Comparison of ENCODE assay signal across 9 cellular contexts in the genomic region with DNA sequence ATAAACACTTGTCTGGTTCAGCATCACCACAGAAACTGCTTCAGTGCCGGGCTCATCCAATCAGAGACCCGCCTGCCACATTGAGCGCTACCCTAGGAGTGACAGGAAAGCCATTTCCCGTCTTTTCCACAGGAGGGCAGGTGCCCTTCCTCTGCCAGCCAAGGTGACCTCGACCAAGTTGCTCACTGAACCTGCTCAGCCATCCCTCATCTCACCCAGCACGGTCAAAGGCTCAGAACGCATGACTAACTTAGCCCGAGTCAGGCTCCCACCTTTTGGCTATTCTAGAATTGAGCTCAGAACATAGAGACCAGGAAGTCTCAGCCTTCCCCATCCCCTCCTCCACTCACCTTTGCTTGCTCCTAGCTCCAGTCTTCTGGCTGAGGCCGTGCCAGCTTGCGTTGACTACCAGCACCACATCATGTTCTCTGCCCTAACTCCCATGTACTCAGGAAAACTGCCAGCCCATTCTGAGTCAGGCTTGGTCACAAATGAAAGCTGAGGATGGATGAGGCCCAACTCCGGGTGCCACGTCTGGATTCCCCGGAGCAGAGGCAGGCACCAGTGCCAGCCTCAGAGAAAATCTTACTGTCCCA. TPM values are rescaled to one million over a fixed set of nuclear protein-coding genes. Genes with fewer than 3 reads are reported as not detected.
A peak's percentile ranks its signal among the peaks of the same experiment; 100 is the strongest.
DNase-seq lines count a peak whose midpoint lies in the region; ATAC-seq, FAIRE-seq and TF ChIP-seq lines count a peak whose summit lies in the region.
"Had no signal": no experiment of that assay in that cellular context is flagged by ENCODE, and none has a peak within 500 bp of the region (broad histone marks: within the 10 kb centered on the region; RNA-seq: fewer than 3 reads in every experiment).

No MANE protein-coding gene starts in this region.

- no peak overlapping the region for H3K4me2 ChIP-seq in H9 (ENCODE audit: insufficient read depth, insufficient read length, low read length)

- H3K79me2 ChIP-seq in ACC112 (ENCODE audit: control insufficient read depth, insufficient read depth, low read length, unreplicated experiment), result no peaks in the 10 kb centered on the region
- H3K79me2 ChIP-seq in H9 (ENCODE audit: insufficient read depth, low read length), result no peaks in the 10 kb centered on the region

- no peak overlapping the region for H2BK5ac ChIP-seq in H9 (ENCODE audit: insufficient read length, low read length)

- no peak overlapping the region for H3K4ac ChIP-seq in H9 (ENCODE audit: low read depth, low read length)

- H3K23ac ChIP-seq in H9 (ENCODE audit: insufficient read length, low read depth, low read length), result no peak overlapping the region

- H3K4me3 Mint-ChIP-seq in H9, result peak overlapping the region in 1 of 2 experiments; percentile 34; a peak in 1 of 5 replicates
- H3K4me3 Mint-ChIP-seq in activated CD8-positive, alpha-beta T cell treated with anti-CD3 and anti-CD28 coated beads for 36 hours, result no peak overlapping the region

- no peak overlapping the region for H2BK20ac ChIP-seq in H9 (ENCODE audit: low read depth, low read length, poor library complexity, severe bottlenecking)

- TF ChIP-seq CTCF in H9 (conservative IDR thresholded peaks at IDR 0.05), result peak; percentile 36; the same call in 1 of the 3 replicates
- no peak for TF ChIP-seq CTCF in activated CD8-positive, alpha-beta T cell treated with anti-CD3 and anti-CD28 coated beads for 36 hours (IDR thresholded peaks at IDR 0.05)

- no peak overlapping the region for H2BK120ac ChIP-seq in H9 (ENCODE audit: low read depth, low read length, poor library complexity, severe bottlenecking)

- H2BK15ac ChIP-seq in H9 (ENCODE audit: low read depth, low read length), result no peak overlapping the region

- peaks cover 6 to 15% (median 7%) of the 10 kb centered on the region in 3 experiments; a peak in 6 of 7 replicates for H3K36me3 Mint-ChIP-seq in H9 (ENCODE audit: insufficient read depth in 1 of 3, low read depth in 3 of 3)
- peaks cover 10% of the 10 kb centered on the region for H3K36me3 Mint-ChIP-seq in activated CD8-positive, alpha-beta T cell treated with anti-CD3 and anti-CD28 coated beads for 36 hours (ENCODE audit: low read depth)

- ATAC-seq in activated CD8-positive, alpha-beta T cell treated with anti-CD3 and anti-CD28 coated beads for 36 hours, result peak; percentile 41
- ATAC-seq in GM19397 (IDR thresholded peaks at IDR 0.05; ENCODE audit: unreplicated experiment), result no peak

- no peak overlapping the region for H3T11ph ChIP-seq in H9 (ENCODE audit: low read length)

- H3K9me3 Mint-ChIP-seq in H9, result no peaks in the 10 kb centered on the region
- no peaks in the 10 kb centered on the region for H3K9me3 Mint-ChIP-seq in activated CD8-positive, alpha-beta T cell treated with anti-CD3 and anti-CD28 coated beads for 36 hours

- no peak overlapping the region for H3K18ac ChIP-seq in H9 (ENCODE audit: insufficient read length, low read depth, low read length)

- no peaks in the 10 kb centered on the region for H4K20me1 ChIP-seq in H9 (ENCODE audit: control insufficient read depth, insufficient read depth, insufficient read length)

- peaks cover 13% of the 10 kb centered on the region for H3K27me3 Mint-ChIP-seq in H9 (ENCODE audit: low read depth)
- H3K27me3 Mint-ChIP-seq in activated CD8-positive, alpha-beta T cell treated with anti-CD3 and anti-CD28 coated beads for 36 hours, result no peaks in the 10 kb centered on the region

- peaks cover 7% of the 10 kb centered on the region for H3K23me2 ChIP-seq in H9 (ENCODE audit: insufficient read length, low read depth, low read length, poor library complexity, severe bottlenecking)

- H3K36me3 ChIP-seq in ACC112 (ENCODE audit: insufficient read depth, low read length), result peaks cover 4% of the 10 kb centered on the region

- peaks cover 14% of the 10 kb centered on the region in 2 experiments for H3K4me1 Mint-ChIP-seq in H9
- H3K4me1 Mint-ChIP-seq in activated CD8-positive, alpha-beta T cell treated with anti-CD3 and anti-CD28 coated beads for 36 hours (ENCODE audit: low read depth), result peaks cover 8% of the 10 kb centered on the region

- H2AFZ ChIP-seq in ACC112 (ENCODE audit: low read length, unreplicated experiment) (peak overlapping the region; percentile 64), H9 (ENCODE audit: low read length) (no peak overlapping the region)

- DNase-seq in H9 (peak; percentile 83), iPS-NIHi7 (ENCODE audit: extremely low spot score) (peak; percentile 51), NCI-H446 treated with DMSO at 0.1 percent for 48 hours (lab: John Stamatoyannopoulos, UW) (no peak), NCI-H1436 (lab: John Stamatoyannopoulos, UW) (no peak), GM12892 (ENCODE audit: insufficient read length) (no peak)
- peak; percentile 28 for DNase-seq in activated CD8-positive, alpha-beta T cell treated with anti-CD3 and anti-CD28 coated beads for 36 hours
- DNase-seq: stimulated activated naive CD4-positive, alpha-beta T cell had no signal

- H4K5ac ChIP-seq in H9 (ENCODE audit: insufficient read length, low read depth, low read length), result no peak overlapping the region

- H3K79me1 ChIP-seq in H9 (ENCODE audit: insufficient read depth, low read depth, low read length, poor library complexity, severe bottlenecking), result no peaks in the 10 kb centered on the region

- H3K27ac Mint-ChIP-seq in H9, result no peak overlapping the region
- no peak overlapping the region for H3K27ac Mint-ChIP-seq in activated CD8-positive, alpha-beta T cell treated with anti-CD3 and anti-CD28 coated beads for 36 hours

- no peak overlapping the region for H2BK12ac ChIP-seq in H9 (ENCODE audit: insufficient read length, low read depth, low read length)

- no CpG with 5 or more reads among the region's 13 CpGs for WGBS in H9 (ENCODE audit: extremely low coverage, insufficient read length, low lambda C conversion rate)

- H3K9me3 ChIP-seq in H9 (ENCODE audit: control insufficient read depth, low read depth, low read length), result no peaks in the 10 kb centered on the region

- no peak overlapping the region for H4K91ac ChIP-seq in H9 (ENCODE audit: insufficient read length, low read depth, low read length)

- intact Hi-C loops in activated CD8-positive, alpha-beta T cell treated with anti-CD3 and anti-CD28 coated beads for 36 hours (cut with micrococcal nuclease), result loop anchor here (5.0 kb wide), 1 partner anchor 702 kb away; no protein-coding TSS in a partner anchor

- no peaks in the 10 kb centered on the region for H3K27me3 ChIP-seq in ACC112 (ENCODE audit: insufficient read depth, low read length)
- H3K27me3 ChIP-seq in H9 (ENCODE audit: insufficient read depth, low read length), result no peaks in the 10 kb centered on the region

- no peak overlapping the region for H3K4me3 ChIP-seq in ACC112 (ENCODE audit: low read depth, low read length)

- TF ChIP-seq POLR2A in GM12892 (IDR thresholded peaks at IDR 0.05; ENCODE audit: low read depth, low read length), result no peak

- POLR2A ChIA-PET in activated CD8-positive, alpha-beta T cell treated with anti-CD3 and anti-CD28 coated beads for 36 hours (lab: Charles Lee), result interaction anchor here (2.9 kb wide), 1 partner anchor 15 kb away, joined by 9 read pairs; a partner anchor contains a TSS

- no peak overlapping the region for H2AK5ac ChIP-seq in H9 (ENCODE audit: insufficient read length, low read length)

- H4K8ac ChIP-seq in H9 (replicated peaks; ENCODE audit: insufficient read length, low read depth, low read length), result no peak overlapping the region

- CTCF ChIA-PET in activated CD8-positive, alpha-beta T cell treated with anti-CD3 and anti-CD28 coated beads for 36 hours (lab: Charles Lee), result interaction anchor here (0.7 to 6.6 kb wide), 48 partner anchors 8 to 881 kb away, joined by 3 to 49 read pairs (median 5); a partner anchor contains a TSS

- H3K56ac ChIP-seq in H9 (ENCODE audit: insufficient read length, low read depth, low read length), result no peak overlapping the region

- H3K9ac ChIP-seq in H9 (ENCODE audit: extremely low read depth, insufficient read length, low read length), result no peak overlapping the region

- H3K27ac ChIP-seq in ACC112 (ENCODE audit: low read depth, low read length) (peak overlapping the region; percentile 29; the same call in 1 of the 2 replicates), H9 (ENCODE audit: insufficient read length, low read depth, low read length) (no peak overlapping the region)

- no peak for FAIRE-seq in GM12892 (lab: Jason Lieb, UNC)

- H3K4me1 ChIP-seq in ACC112 (ENCODE audit: control insufficient read depth, insufficient read depth, low read length, unreplicated experiment) (peaks cover 16% of the 10 kb centered on the region), H9 (ENCODE audit: insufficient read depth, low read length) (peaks cover 3% of the 10 kb centered on the region; the same call in 1 of the 2 replicates)

- no peak overlapping the region for H3K14ac ChIP-seq in H9 (ENCODE audit: insufficient read depth, low read length)

RNA-seq across cellular contexts. Expression of a gene that starts 15.6 kb away (rescaled TPM):
- total RNA-seq in H9 (2021), result 62.0 and 65.9 TPM in 2 replicates
- total RNA-seq in activated CD8-positive, alpha-beta T cell treated with anti-CD3 and anti-CD28 coated beads for 36 hours, result 10 to 100 TPM; 69.5 to 70.0 TPM
- 83.1 TPM for polyA plus RNA-seq in GM12892 (2012; ENCODE audit: missing spikeins)

Comparison
In these comparisons a context has a peak if more than half of its experiments do, and no peak if none do; other contexts are left out.
1. DNase-seq: peak in H9 (single experiment), activated CD8-positive, alpha-beta T cell treated with anti-CD3 and anti-CD28 coated beads for 36 hours (single experiment) and iPS-NIHi7 (single experiment); none in NCI-H446 treated with DMSO at 0.1 percent for 48 hours (single experiment), NCI-H1436 (single experiment) and GM12892 (single experiment).